Comparison of ENCODE assay signal across 1 cellular context in genomic region chr2:154447727-154448418, GRCh38.
TF ChIP-seq lines count a peak whose summit lies in the region.

No MANE protein-coding gene starts in this region.

TF ChIP-seq in HepG2, 621 proteins besides CTCF, POLR2A, EP300 and RAD21 (continued from another document and continues in another):
- TF ChIP-seq, protein P1, sequence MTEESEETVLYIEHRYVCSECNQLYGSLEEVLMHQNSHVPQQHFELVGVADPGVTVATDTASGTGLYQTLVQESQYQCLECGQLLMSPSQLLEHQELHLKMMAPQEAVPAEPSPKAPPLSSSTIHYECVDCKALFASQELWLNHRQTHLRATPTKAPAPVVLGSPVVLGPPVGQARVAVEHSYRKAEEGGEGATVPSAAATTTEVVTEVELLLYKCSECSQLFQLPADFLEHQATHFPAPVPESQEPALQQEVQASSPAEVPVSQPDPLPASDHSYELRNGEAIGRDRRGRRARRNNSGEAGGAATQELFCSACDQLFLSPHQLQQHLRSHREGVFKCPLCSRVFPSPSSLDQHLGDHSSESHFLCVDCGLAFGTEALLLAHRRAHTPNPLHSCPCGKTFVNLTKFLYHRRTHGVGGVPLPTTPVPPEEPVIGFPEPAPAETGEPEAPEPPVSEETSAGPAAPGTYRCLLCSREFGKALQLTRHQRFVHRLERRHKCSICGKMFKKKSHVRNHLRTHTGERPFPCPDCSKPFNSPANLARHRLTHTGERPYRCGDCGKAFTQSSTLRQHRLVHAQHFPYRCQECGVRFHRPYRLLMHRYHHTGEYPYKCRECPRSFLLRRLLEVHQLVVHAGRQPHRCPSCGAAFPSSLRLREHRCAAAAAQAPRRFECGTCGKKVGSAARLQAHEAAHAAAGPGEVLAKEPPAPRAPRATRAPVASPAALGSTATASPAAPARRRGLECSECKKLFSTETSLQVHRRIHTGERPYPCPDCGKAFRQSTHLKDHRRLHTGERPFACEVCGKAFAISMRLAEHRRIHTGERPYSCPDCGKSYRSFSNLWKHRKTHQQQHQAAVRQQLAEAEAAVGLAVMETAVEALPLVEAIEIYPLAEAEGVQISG (CRISPR knock-in tag; IDR thresholded peaks at IDR 0.05), result no peak
- TF ChIP-seq, protein P2, sequence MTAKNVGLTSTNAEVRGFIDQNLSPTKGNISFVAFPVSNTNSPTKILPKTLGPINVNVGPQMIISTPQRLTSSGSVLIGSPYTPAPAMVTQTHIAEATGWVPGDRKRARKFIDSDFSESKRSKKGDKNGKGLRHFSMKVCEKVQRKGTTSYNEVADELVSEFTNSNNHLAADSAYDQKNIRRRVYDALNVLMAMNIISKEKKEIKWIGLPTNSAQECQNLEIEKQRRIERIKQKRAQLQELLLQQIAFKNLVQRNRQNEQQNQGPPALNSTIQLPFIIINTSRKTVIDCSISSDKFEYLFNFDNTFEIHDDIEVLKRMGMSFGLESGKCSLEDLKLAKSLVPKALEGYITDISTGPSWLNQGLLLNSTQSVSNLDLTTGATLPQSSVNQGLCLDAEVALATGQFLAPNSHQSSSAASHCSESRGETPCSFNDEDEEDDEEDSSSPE (CRISPR knock-in tag; IDR thresholded peaks at IDR 0.05), result peak; percentile 33; the same call in 1 of the 2 replicates
- TF ChIP-seq AHDC1 (CRISPR knock-in tag; IDR thresholded peaks at IDR 0.05; ENCODE audit: borderline replicate concordance) (peak; percentile 90; the same call in 1 of the 2 replicates), FOXJ3 (CRISPR knock-in tag; IDR thresholded peaks at IDR 0.05; ENCODE audit: borderline replicate concordance) (peak; percentile 70; the same call in 1 of the 2 replicates), GATAD2A (CRISPR knock-in tag; IDR thresholded peaks at IDR 0.05) (peak; percentile 60; the same call in 1 of the 2 replicates), BRCA1 (CRISPR knock-in tag; IDR thresholded peaks at IDR 0.05) (no peak), GATAD1 (CRISPR knock-in tag; IDR thresholded peaks at IDR 0.05) (no peak), MIER2 (CRISPR knock-in tag; IDR thresholded peaks at IDR 0.05) (0 out of 2 replicates have a peak, but pooled peaks have one; percentile 18), WIZ (CRISPR knock-in tag; IDR thresholded peaks at IDR 0.05) (no peak), KDM5B (CRISPR knock-in tag; IDR thresholded peaks at IDR 0.05; ENCODE audit: borderline replicate concordance) (no peak), ZNF614 (CRISPR knock-in tag; IDR thresholded peaks at IDR 0.05; ENCODE audit: borderline replicate concordance) (peak; percentile 47; the same call in 1 of the 2 replicates), TMF1 (CRISPR knock-in tag; IDR thresholded peaks at IDR 0.05; ENCODE audit: low read depth) (no peak), RARG (CRISPR knock-in tag; IDR thresholded peaks at IDR 0.05; ENCODE audit: low read depth) (0 out of 2 replicates have a peak, but pooled peaks have one; percentile 31), PHF21A (CRISPR knock-in tag; IDR thresholded peaks at IDR 0.05) (peak; percentile 61; the same call in 1 of the 2 replicates), ZBTB34 (CRISPR knock-in tag; IDR thresholded peaks at IDR 0.05) (peak; percentile 86; the same call in 1 of the 2 replicates), HMG20B (CRISPR knock-in tag; conservative IDR thresholded peaks at IDR 0.05) (0 out of 2 replicates have a peak, but pooled peaks have one; percentile 16), GABPA (IDR thresholded peaks at IDR 0.05; ENCODE audit: low read depth, low read length) (no peak), GABPA (CRISPR knock-in tag; IDR thresholded peaks at IDR 0.05; ENCODE audit: low read depth) (peak; percentile 48; the same call in 1 of the 2 replicates), ZMAT3 (CRISPR knock-in tag; conservative IDR thresholded peaks at IDR 0.05) (no peak), NCOA1 (CRISPR knock-in tag; IDR thresholded peaks at IDR 0.05) (peak; percentile 58; the same call in 1 of the 2 replicates), ZFP1 (CRISPR knock-in tag; IDR thresholded peaks at IDR 0.05) (0 out of 2 replicates have a peak, but pooled peaks have one; percentile 25), ZNF556 (CRISPR knock-in tag; IDR thresholded peaks at IDR 0.05; ENCODE audit: borderline replicate concordance) (no peak; the same call in 1 of the 2 replicates), KAT7 (CRISPR knock-in tag; IDR thresholded peaks at IDR 0.05; ENCODE audit: borderline replicate concordance) (peak; percentile 72; the same call in 1 of the 2 replicates), SOX6 (IDR thresholded peaks at IDR 0.05) (no peak), SOX6 (CRISPR knock-in tag; IDR thresholded peaks at IDR 0.05) (peak; percentile 85), FOXA3 (CRISPR knock-in tag; IDR thresholded peaks at IDR 0.05) (peak; percentile 85), ZNF775 (CRISPR knock-in tag; IDR thresholded peaks at IDR 0.05; ENCODE audit: borderline replicate concordance) (peak; percentile 91; the same call in 1 of the 2 replicates), PPARG (CRISPR knock-in tag; conservative IDR thresholded peaks at IDR 0.05) (0 out of 2 replicates have a peak, but pooled peaks have one; percentile 22), RBFOX2 (IDR thresholded peaks at IDR 0.05; ENCODE audit: low read depth, low read length) (peak; percentile 72), MXI1 (IDR thresholded peaks at IDR 0.05; ENCODE audit: borderline replicate concordance, low read depth, low read length) (no peak), DPF2 (CRISPR knock-in tag; IDR thresholded peaks at IDR 0.05; ENCODE audit: borderline replicate concordance, low read depth) (peak; percentile 20; the same call in 1 of the 2 replicates), NFYB (CRISPR knock-in tag; IDR thresholded peaks at IDR 0.05) (peak; percentile 56; the same call in 1 of the 2 replicates), LCORL (IDR thresholded peaks at IDR 0.05) (no peak), LCORL (CRISPR knock-in tag; IDR thresholded peaks at IDR 0.05) (no peak), ZNF589 (CRISPR knock-in tag; conservative IDR thresholded peaks at IDR 0.05) (no peak), DBP (CRISPR knock-in tag; IDR thresholded peaks at IDR 0.05; ENCODE audit: not compliant biosample characterization) (no peak), ZBTB46 (CRISPR knock-in tag; IDR thresholded peaks at IDR 0.05; ENCODE audit: borderline replicate concordance) (no peak), KLF6 (CRISPR knock-in tag; IDR thresholded peaks at IDR 0.05) (no peak), ZNF644 (CRISPR knock-in tag; IDR thresholded peaks at IDR 0.05; ENCODE audit: low read depth) (peak; percentile 81; the same call in 1 of the 2 replicates)
- TF ChIP-seq, protein P3, sequence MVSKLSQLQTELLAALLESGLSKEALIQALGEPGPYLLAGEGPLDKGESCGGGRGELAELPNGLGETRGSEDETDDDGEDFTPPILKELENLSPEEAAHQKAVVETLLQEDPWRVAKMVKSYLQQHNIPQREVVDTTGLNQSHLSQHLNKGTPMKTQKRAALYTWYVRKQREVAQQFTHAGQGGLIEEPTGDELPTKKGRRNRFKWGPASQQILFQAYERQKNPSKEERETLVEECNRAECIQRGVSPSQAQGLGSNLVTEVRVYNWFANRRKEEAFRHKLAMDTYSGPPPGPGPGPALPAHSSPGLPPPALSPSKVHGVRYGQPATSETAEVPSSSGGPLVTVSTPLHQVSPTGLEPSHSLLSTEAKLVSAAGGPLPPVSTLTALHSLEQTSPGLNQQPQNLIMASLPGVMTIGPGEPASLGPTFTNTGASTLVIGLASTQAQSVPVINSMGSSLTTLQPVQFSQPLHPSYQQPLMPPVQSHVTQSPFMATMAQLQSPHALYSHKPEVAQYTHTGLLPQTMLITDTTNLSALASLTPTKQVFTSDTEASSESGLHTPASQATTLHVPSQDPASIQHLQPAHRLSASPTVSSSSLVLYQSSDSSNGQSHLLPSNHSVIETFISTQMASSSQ (IDR thresholded peaks at IDR 0.05; ENCODE audit: low read depth), result peak; percentile 68
- TF ChIP-seq, protein P3 (CRISPR knock-in tag; IDR thresholded peaks at IDR 0.05; ENCODE audit: borderline replicate concordance), result peak; percentile 87; the same call in 1 of the 2 replicates
- TF ChIP-seq, protein P4, sequence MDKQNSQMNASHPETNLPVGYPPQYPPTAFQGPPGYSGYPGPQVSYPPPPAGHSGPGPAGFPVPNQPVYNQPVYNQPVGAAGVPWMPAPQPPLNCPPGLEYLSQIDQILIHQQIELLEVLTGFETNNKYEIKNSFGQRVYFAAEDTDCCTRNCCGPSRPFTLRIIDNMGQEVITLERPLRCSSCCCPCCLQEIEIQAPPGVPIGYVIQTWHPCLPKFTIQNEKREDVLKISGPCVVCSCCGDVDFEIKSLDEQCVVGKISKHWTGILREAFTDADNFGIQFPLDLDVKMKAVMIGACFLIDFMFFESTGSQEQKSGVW (CRISPR knock-in tag; IDR thresholded peaks at IDR 0.05; ENCODE audit: borderline replicate concordance), result no peak
- TF ChIP-seq, protein P5, sequence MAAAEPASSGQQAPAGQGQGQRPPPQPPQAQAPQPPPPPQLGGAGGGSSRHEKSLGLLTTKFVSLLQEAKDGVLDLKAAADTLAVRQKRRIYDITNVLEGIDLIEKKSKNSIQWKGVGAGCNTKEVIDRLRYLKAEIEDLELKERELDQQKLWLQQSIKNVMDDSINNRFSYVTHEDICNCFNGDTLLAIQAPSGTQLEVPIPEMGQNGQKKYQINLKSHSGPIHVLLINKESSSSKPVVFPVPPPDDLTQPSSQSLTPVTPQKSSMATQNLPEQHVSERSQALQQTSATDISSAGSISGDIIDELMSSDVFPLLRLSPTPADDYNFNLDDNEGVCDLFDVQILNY (CRISPR knock-in tag; conservative IDR thresholded peaks at IDR 0.05), result no peak
